ENCODE assay signal across 1 cellular context in genomic region chr3:33113772-33114621, GRCh38.
TF ChIP-seq lines count a peak whose summit lies in the region.

Gene CRTAP (plus strand): TSS chr3:33114014. CDS start chr3:33114078, 64 bp downstream.

TF ChIP-seq in HepG2, 621 proteins besides CTCF, POLR2A, EP300 and RAD21 (continued from another document and continues in another):
- TF ChIP-seq BORCS8-MEF2B (CRISPR knock-in tag; IDR thresholded peaks at IDR 0.05) = peak; percentile 73; the same call in 1 of the 2 replicates
- 0 out of 2 replicates have a peak, but pooled peaks have one; percentile 67 for TF ChIP-seq DZIP1 (CRISPR knock-in tag; IDR thresholded peaks at IDR 0.05)
- peak; percentile 97 for TF ChIP-seq ZFX (CRISPR knock-in tag; IDR thresholded peaks at IDR 0.05; ENCODE audit: low read depth)
- no peak for TF ChIP-seq GTF2F1 (IDR thresholded peaks at IDR 0.05; ENCODE audit: low read length)
- TF ChIP-seq PHF8 (CRISPR knock-in tag; IDR thresholded peaks at IDR 0.05) = peak; percentile 76; the same call in 1 of the 2 replicates
- TF ChIP-seq MYNN (CRISPR knock-in tag; IDR thresholded peaks at IDR 0.05; ENCODE audit: low read depth) = no peak
- TF ChIP-seq AHR (CRISPR knock-in tag; IDR thresholded peaks at IDR 0.05) = no peak
- no peak for TF ChIP-seq MXD3 (CRISPR knock-in tag; IDR thresholded peaks at IDR 0.05)
- no peak for TF ChIP-seq CEBPG (CRISPR knock-in tag; IDR thresholded peaks at IDR 0.05)
- TF ChIP-seq ZSCAN20 (CRISPR knock-in tag; IDR thresholded peaks at IDR 0.05; ENCODE audit: borderline replicate concordance) = no peak
- peak; percentile 75 for TF ChIP-seq MXD1 (CRISPR knock-in tag; IDR thresholded peaks at IDR 0.05)
- no peak for TF ChIP-seq ZSCAN22 (CRISPR knock-in tag; IDR thresholded peaks at IDR 0.05)
- peak; percentile 54; the same call in 1 of the 2 replicates for TF ChIP-seq ZNF772 (CRISPR knock-in tag; IDR thresholded peaks at IDR 0.05)
- peak; percentile 29; the same call in 1 of the 2 replicates for TF ChIP-seq REPIN1 (CRISPR knock-in tag; IDR thresholded peaks at IDR 0.05; ENCODE audit: borderline replicate concordance, low read depth)
- no peak for TF ChIP-seq SATB2 (CRISPR knock-in tag; IDR thresholded peaks at IDR 0.05)
- no peak for TF ChIP-seq ZFP62 (CRISPR knock-in tag; IDR thresholded peaks at IDR 0.05)
- TF ChIP-seq ZNF350 (CRISPR knock-in tag; IDR thresholded peaks at IDR 0.05; ENCODE audit: borderline replicate concordance, low read depth) = peak; percentile 10; the same call in 1 of the 2 replicates
- peak; percentile 7 for TF ChIP-seq ETV5 (CRISPR knock-in tag; IDR thresholded peaks at IDR 0.05; ENCODE audit: borderline replicate concordance)
- no peak for TF ChIP-seq ARNT (IDR thresholded peaks at IDR 0.05)
- peak; percentile 52 for TF ChIP-seq MYC (CRISPR knock-in tag; IDR thresholded peaks at IDR 0.05; ENCODE audit: borderline replicate concordance)
- TF ChIP-seq PRDM4 (CRISPR knock-in tag; IDR thresholded peaks at IDR 0.05; ENCODE audit: borderline replicate concordance) = no peak
- 0 out of 2 replicates have a peak, but pooled peaks have one; percentile 65 for TF ChIP-seq NR0B2 (CRISPR knock-in tag; IDR thresholded peaks at IDR 0.05)
- TF ChIP-seq ZHX2 (IDR thresholded peaks at IDR 0.05; ENCODE audit: low read depth) = no peak
- TF ChIP-seq ZHX2 (CRISPR knock-in tag; IDR thresholded peaks at IDR 0.05; ENCODE audit: borderline replicate concordance) = no peak
- TF ChIP-seq ZNF205 (CRISPR knock-in tag; IDR thresholded peaks at IDR 0.05) = peak; percentile 58; the same call in 1 of the 2 replicates
- TF ChIP-seq ZNF253 (CRISPR knock-in tag; IDR thresholded peaks at IDR 0.05; ENCODE audit: borderline replicate concordance) = no peak
- TF ChIP-seq ZNF232 (CRISPR knock-in tag; IDR thresholded peaks at IDR 0.05; ENCODE audit: borderline replicate concordance) = no peak
- TF ChIP-seq NRL (CRISPR knock-in tag; IDR thresholded peaks at IDR 0.05; ENCODE audit: borderline replicate concordance) = no peak
- TF ChIP-seq MTF2 (CRISPR knock-in tag; IDR thresholded peaks at IDR 0.05; ENCODE audit: borderline replicate concordance) = peak; percentile 71; the same call in 1 of the 2 replicates
- no peak for TF ChIP-seq SMAD9 (CRISPR knock-in tag; IDR thresholded peaks at IDR 0.05)
- TF ChIP-seq STAG1 (CRISPR knock-in tag; IDR thresholded peaks at IDR 0.05) = no peak; the same call in 1 of the 2 replicates
- peak; percentile 22; the same call in 1 of the 2 replicates for TF ChIP-seq ZMYM3 (CRISPR knock-in tag; IDR thresholded peaks at IDR 0.05)
- TF ChIP-seq HMGXB4 (CRISPR knock-in tag; IDR thresholded peaks at IDR 0.05; ENCODE audit: borderline replicate concordance in 1 of 2, low read depth in 1 of 2) = peak; percentile 22 to 68; a peak in 2 of 4 replicates
- 0 out of 2 replicates have a peak, but pooled peaks have one; percentile 29 for TF ChIP-seq ZNF430 (CRISPR knock-in tag; IDR thresholded peaks at IDR 0.05)
- peak; percentile 15; the same call in 1 of the 2 replicates for TF ChIP-seq SOX5 (CRISPR knock-in tag; IDR thresholded peaks at IDR 0.05; ENCODE audit: borderline replicate concordance)
- TF ChIP-seq NFRKB (IDR thresholded peaks at IDR 0.05) = no peak
- no peak for TF ChIP-seq RERE (CRISPR knock-in tag; IDR thresholded peaks at IDR 0.05; ENCODE audit: low read depth)
- peak; percentile 75 for TF ChIP-seq SALL2 (CRISPR knock-in tag; IDR thresholded peaks at IDR 0.05)
- no peak for TF ChIP-seq FOXA1 (IDR thresholded peaks at IDR 0.05)
- no peak for TF ChIP-seq FOXA1 (CRISPR knock-in tag; IDR thresholded peaks at IDR 0.05)
- TF ChIP-seq ZNF264 (CRISPR knock-in tag; IDR thresholded peaks at IDR 0.05) = peak; percentile 98
- TF ChIP-seq TOE1 (CRISPR knock-in tag; IDR thresholded peaks at IDR 0.05) = no peak
